Comparison of ENCODE assay signal across 32 cellular contexts in the genomic region with DNA sequence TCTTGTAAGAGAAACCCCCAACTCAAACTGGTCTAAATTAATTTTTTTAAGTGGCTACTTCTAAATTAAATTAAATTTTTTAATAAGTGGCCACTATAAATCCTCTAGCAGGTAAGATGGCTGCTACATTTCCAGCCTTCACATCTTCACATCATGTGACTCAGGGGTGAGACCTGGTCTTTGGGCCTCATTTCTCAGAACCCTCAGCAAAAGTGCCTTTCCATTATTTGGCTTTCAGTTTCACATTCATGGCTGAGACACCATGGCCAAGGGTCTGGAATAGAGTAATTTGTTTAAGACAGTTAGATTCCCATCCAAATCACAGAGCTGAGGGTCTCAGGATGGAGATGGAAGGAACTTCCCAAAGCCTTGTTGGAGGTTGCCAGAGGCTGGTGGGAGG. TPM values are rescaled to one million over a fixed set of nuclear protein-coding genes. Genes with fewer than 3 reads are reported as not detected.
DNase-seq lines count a peak whose midpoint lies in the region; ATAC-seq, FAIRE-seq and TF ChIP-seq lines count a peak whose summit lies in the region.
"Had no signal": no experiment of that assay in that cellular context is flagged by ENCODE, and none has a peak within 500 bp of the region (broad histone marks: within the 10 kb centered on the region; RNA-seq: fewer than 3 reads in every experiment).

No MANE protein-coding gene starts in this region.

- no peaks in the 10 kb centered on the region for H3K36me3 ChIP-seq in effector memory CD4-positive, alpha-beta T cell (ENCODE audit: control insufficient read depth, insufficient read depth, low read length)
- H3K36me3 ChIP-seq: adrenal gland, neutrophil, prostate gland, sigmoid colon, thoracic aorta, vagina had no signal

- no peak for ATAC-seq in omental fat pad (ENCODE audit: low FRiP score)
- ATAC-seq: esophagus mucosa; left colon; stimulated activated memory B cell treated with anti-CD40 and anti-IgM and Interleukin-4, amounts not matched to agents 10 μg/mL and 1 μg/mL and 100 μg/mL, for 72 hours had no signal

- no peaks in the 10 kb centered on the region for H3K9me3 ChIP-seq in effector memory CD4-positive, alpha-beta T cell (ENCODE audit: control insufficient read depth, low read length)
- H3K9me3 ChIP-seq: A549, adrenal gland, neutrophil, prostate gland, sigmoid colon, thoracic aorta, vagina had no signal

- TF ChIP-seq CTCF in omental fat pad (IDR thresholded peaks at IDR 0.05), result no peak

- no peaks in the 10 kb centered on the region for H3K4me1 ChIP-seq in effector memory CD4-positive, alpha-beta T cell (ENCODE audit: control insufficient read depth, insufficient read depth, low read length, poor library complexity, severe bottlenecking)
- H3K4me1 ChIP-seq: A549, adrenal gland, prostate gland, sigmoid colon, vagina had no signal

- H3K4me3 ChIP-seq in effector memory CD4-positive, alpha-beta T cell (ENCODE audit: insufficient read depth, low read depth, low read length, poor library complexity, severe bottlenecking), result no peak overlapping the region
- H3K4me3 ChIP-seq: A549, adrenal gland, prostate gland, sigmoid colon, SK-N-MC, thoracic aorta, vagina had no signal

- H3K36me3 Mint-ChIP-seq in activated naive CD8-positive, alpha-beta T cell treated with anti-CD3 and anti-CD28 coated beads for 36 hours, result peaks cover 5% of the 10 kb centered on the region
- H3K36me3 Mint-ChIP-seq: stimulated activated memory B cell treated with anti-CD40 and anti-IgM and Interleukin-4, amounts not matched to agents 10 μg/mL and 1 μg/mL and 100 μg/mL, for 72 hours had no signal

- H3K27ac Mint-ChIP-seq in activated naive CD8-positive, alpha-beta T cell treated with anti-CD3 and anti-CD28 coated beads for 36 hours, result peak overlapping the region; percentile 53
- H3K27ac Mint-ChIP-seq: B cell; stimulated activated memory B cell treated with anti-CD40 and anti-IgM and Interleukin-4, amounts not matched to agents 10 μg/mL and 1 μg/mL and 100 μg/mL, for 72 hours had no signal

- H3K4me3 Mint-ChIP-seq in activated naive CD8-positive, alpha-beta T cell treated with anti-CD3 and anti-CD28 coated beads for 36 hours, result no peak overlapping the region
- H3K4me3 Mint-ChIP-seq: B cell; stimulated activated memory B cell treated with anti-CD40 and anti-IgM and Interleukin-4, amounts not matched to agents 10 μg/mL and 1 μg/mL and 100 μg/mL, for 72 hours had no signal

- peaks cover 24% of the 10 kb centered on the region for H3K4me1 Mint-ChIP-seq in activated naive CD8-positive, alpha-beta T cell treated with anti-CD3 and anti-CD28 coated beads for 36 hours

- H3K27me3 ChIP-seq in effector memory CD4-positive, alpha-beta T cell (replicated peaks; ENCODE audit: control insufficient read depth, insufficient read depth, low read length, poor library complexity, severe bottlenecking), result no peaks in the 10 kb centered on the region
- H3K27me3 ChIP-seq: adrenal gland, sigmoid colon, vagina had no signal

- peak; percentile 28 for DNase-seq in activated CD4-positive, alpha-beta T cell treated with anti-CD3 and anti-CD28 coated beads for 48 hours
- DNase-seq in activated CD4-positive, alpha-beta T cell treated with anti-CD3 and anti-CD28 coated beads, Interleukin-2, amount 50 U/mL, for 48 hours, result no peak
- DNase-seq in stimulated activated CD4-positive, alpha-beta T cell treated with anti-CD3 and anti-CD28 coated beads, Interleukin-4, amount 100 ng/mL, for 24 hours, result peak; percentile 10
- DNase-seq in stimulated activated CD4-positive, alpha-beta T cell treated with anti-CD3 and anti-CD28 coated beads, Interleukin-2, amount 100 ng/mL, for 48 hours, result no peak
- peak; percentile 16 for DNase-seq in activated naive CD8-positive, alpha-beta T cell treated with anti-CD3 and anti-CD28 coated beads for 36 hours
- no peak for DNase-seq in urothelium cell line (ENCODE audit: low spot score)
- no peak for DNase-seq in effector memory CD4-positive, alpha-beta T cell
- no peak for DNase-seq in omental fat pad (ENCODE audit: low spot score)
- DNase-seq: adrenal gland; COR-L47; effector CD8-positive, alpha-beta T cell; foreskin melanocyte; HCEC 1CT; left colon; mesenchymal stem cell; NCI-H1092; NCI-H2029; NCI-H226; NCI-H748 treated with DMSO at 0.1 percent for 48 hours; sigmoid colon had no signal

- H3K9me3 Mint-ChIP-seq in activated naive CD8-positive, alpha-beta T cell treated with anti-CD3 and anti-CD28 coated beads for 36 hours, result peaks cover 2% of the 10 kb centered on the region
- H3K9me3 Mint-ChIP-seq: stimulated activated memory B cell treated with anti-CD40 and anti-IgM and Interleukin-4, amounts not matched to agents 10 μg/mL and 1 μg/mL and 100 μg/mL, for 72 hours had no signal

- H3K27me3 Mint-ChIP-seq in activated naive CD8-positive, alpha-beta T cell treated with anti-CD3 and anti-CD28 coated beads for 36 hours, result peaks cover 3% of the 10 kb centered on the region
- H3K27me3 Mint-ChIP-seq: B cell; stimulated activated memory B cell treated with anti-CD40 and anti-IgM and Interleukin-4, amounts not matched to agents 10 μg/mL and 1 μg/mL and 100 μg/mL, for 72 hours had no signal

- FAIRE-seq in urothelium cell line (lab: Jason Lieb, UNC), result peak; percentile 5
- FAIRE-seq: A549, GM12891 had no signal

- no peak overlapping the region for H3K27ac ChIP-seq in effector memory CD4-positive, alpha-beta T cell (ENCODE audit: insufficient read depth, low read length, poor library complexity, severe bottlenecking)
- H3K27ac ChIP-seq: A549, adrenal gland, HL-60, neutrophil, prostate gland, RWPE1, sigmoid colon, SK-N-MC, thoracic aorta, vagina had no signal

RNA-seq across cellular contexts. Expression of a gene that starts 47.5 kb away (rescaled TPM):
- under 1 TPM in 1 of 2 experiments, not detected in 1; 0.16 TPM for total RNA-seq in activated naive CD8-positive, alpha-beta T cell treated with anti-CD3 and anti-CD28 coated beads for 36 hours
- 1 to 10 TPM in 2 of 4 donors, under 1 TPM in 1, not detected in 1; 0.60 to 1.5 (median 1.0) TPM for total RNA-seq in omental fat pad
- total RNA-seq: esophagus mucosa, vagina had no signal

Comparison
In these comparisons a context has a peak if more than half of its experiments do, and no peak if none do; other contexts are left out.
1. DNase-seq: peak in activated CD4-positive, alpha-beta T cell treated with anti-CD3 and anti-CD28 coated beads for 48 hours (single experiment), stimulated activated CD4-positive, alpha-beta T cell treated with anti-CD3 and anti-CD28 coated beads, Interleukin-4, amount 100 ng/mL, for 24 hours (single experiment) and activated naive CD8-positive, alpha-beta T cell treated with anti-CD3 and anti-CD28 coated beads for 36 hours (single experiment); none in activated CD4-positive, alpha-beta T cell treated with anti-CD3 and anti-CD28 coated beads, Interleukin-2, amount 50 U/mL, for 48 hours (0 of 2), stimulated activated CD4-positive, alpha-beta T cell treated with anti-CD3 and anti-CD28 coated beads, Interleukin-2, amount 100 ng/mL, for 48 hours (0 of 2), urothelium cell line (single experiment), effector memory CD4-positive, alpha-beta T cell (0 of 3) and omental fat pad (single experiment).